Comparison of ENCODE assay signal across 9 cellular contexts in the genomic region with DNA sequence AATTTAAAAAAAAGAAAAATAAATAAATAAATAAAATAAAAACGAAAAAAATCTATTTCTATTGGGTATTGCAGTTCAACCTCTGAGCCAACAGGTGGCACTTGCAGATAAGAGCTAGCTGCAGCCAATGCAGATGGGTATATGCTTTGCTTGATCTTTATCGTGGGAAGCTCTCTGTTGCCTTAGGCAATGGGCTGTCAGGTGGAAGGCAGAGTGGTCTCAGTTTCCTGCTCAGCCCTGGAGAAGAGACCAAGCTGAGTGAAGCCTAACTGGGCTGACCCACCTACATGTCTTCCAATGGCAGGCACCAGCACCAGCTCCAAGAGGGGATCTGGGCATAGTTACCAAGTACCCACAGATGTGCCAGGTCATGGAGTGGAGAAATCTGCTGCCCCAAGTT.
DNase-seq lines count a peak whose midpoint lies in the region; ATAC-seq, FAIRE-seq and TF ChIP-seq lines count a peak whose summit lies in the region.
"Had no signal": no experiment of that assay in that cellular context is flagged by ENCODE, and none has a peak within 500 bp of the region (broad histone marks: within the 10 kb centered on the region; RNA-seq: fewer than 3 reads in every experiment).

No MANE protein-coding gene starts in this region.

- TF ChIP-seq CTCF in SK-N-SH (IDR thresholded peaks at IDR 0.05): peak; percentile 53

- no peak overlapping the region for H3K4me2 ChIP-seq in SK-N-SH

- CTCF ChIA-PET in SK-N-SH (lab: Yijun Ruan, JAX): interaction anchor here (0.7 to 1.2 kb wide), 7 partner anchors 12 to 444 kb away, joined by 3 to 8 read pairs (median 3); a partner anchor contains a TSS

- H3K9me2 ChIP-seq in SK-N-SH: no peaks in the 10 kb centered on the region

- H3K9ac ChIP-seq in SK-N-SH: no peak overlapping the region

- peaks cover 5% of the 10 kb centered on the region; the same call in 1 of the 2 replicates for H3K9me3 ChIP-seq in SK-N-SH

- no peak for ATAC-seq in HG03097 (IDR thresholded peaks at IDR 0.05; ENCODE audit: low FRiP score, unreplicated experiment)

- H3K36me3 ChIP-seq in SK-N-SH (replicated peaks in 1 of 2; ENCODE audit: control insufficient read depth in 1 of 2, insufficient read depth in 2 of 2, low read length in 1 of 2): no peaks in the 10 kb centered on the region

- no peak overlapping the region for H2AFZ ChIP-seq in SK-N-SH (ENCODE audit: low read depth)

- H3K4me1 ChIP-seq in SK-N-SH (ENCODE audit: control insufficient read depth in 1 of 2, insufficient read depth in 2 of 2, low read depth in 1 of 2, low read length in 1 of 2): no peaks in the 10 kb centered on the region

- no peaks in the 10 kb centered on the region for H3K79me2 ChIP-seq in SK-N-SH (ENCODE audit: insufficient read depth)

- no peaks in the 10 kb centered on the region for H4K20me1 ChIP-seq in SK-N-SH (ENCODE audit: insufficient read depth)

- POLR2A ChIA-PET in SK-N-SH (lab: Yijun Ruan, JAX): no interaction called here

- no peak for TF ChIP-seq EP300 in SK-N-SH (IDR thresholded peaks at IDR 0.05; ENCODE audit: borderline replicate concordance in 1 of 2, low read depth in 1 of 2, low read length in 1 of 2)

- no peak for FAIRE-seq in GM19239 (lab: Jason Lieb, UNC)

- no peak overlapping the region for H3K4me3 ChIP-seq in SK-N-SH (ENCODE audit: low read depth in 2 of 2, low read length in 1 of 2)

- 6% methylated on average over 2 of the region's 2 CpGs for WGBS in SK-N-SH (ENCODE audit: low lambda C conversion rate)

- no peak overlapping the region for H3K27ac ChIP-seq in SK-N-SH (ENCODE audit: low read depth in 2 of 2, low read length in 1 of 2)

- H3F3A ChIP-seq in SK-N-SH (replicated peaks; ENCODE audit: insufficient read depth): no peaks in the 10 kb centered on the region

- TF ChIP-seq RAD21 in SK-N-SH (IDR thresholded peaks at IDR 0.05; ENCODE audit: low read length): peak; percentile 53

- DNase-seq in DMS53 (lab: John Stamatoyannopoulos, UW): peak; percentile 73
- DNase-seq in HS-5 (ENCODE audit: low read depth): peak; percentile 11
- DNase-seq in SK-N-SH: peak; percentile 23
- DNase-seq in iris pigment epithelial cell (ENCODE audit: low read depth): peak; percentile 66
- DNase-seq in GM19239 (ENCODE audit: insufficient read length, low spot score): no peak
- DNase-seq in COLO668 (lab: John Stamatoyannopoulos, UW; ENCODE audit: unreplicated experiment): no peak
- DNase-seq in activated gamma-delta T cell treated with Interleukin-2 at 50 U/mL for 16 hours: no peak
- DNase-seq: naive B cell had no signal

- no peaks in the 10 kb centered on the region for H3K27me3 ChIP-seq in SK-N-SH (ENCODE audit: insufficient read depth)

TF ChIP-seq in SK-N-SH, 30 proteins besides CTCF, POLR2A, EP300 and RAD21:
- TF ChIP-seq MEF2A (IDR thresholded peaks at IDR 0.05; ENCODE audit: borderline replicate concordance, low read depth) (no peak), SMC3 (IDR thresholded peaks at IDR 0.05; ENCODE audit: low read depth, low read length) (peak; percentile 25), FOXJ3 (CRISPR knock-in tag; IDR thresholded peaks at IDR 0.05) (no peak)
- TF ChIP-seq, protein P1, sequence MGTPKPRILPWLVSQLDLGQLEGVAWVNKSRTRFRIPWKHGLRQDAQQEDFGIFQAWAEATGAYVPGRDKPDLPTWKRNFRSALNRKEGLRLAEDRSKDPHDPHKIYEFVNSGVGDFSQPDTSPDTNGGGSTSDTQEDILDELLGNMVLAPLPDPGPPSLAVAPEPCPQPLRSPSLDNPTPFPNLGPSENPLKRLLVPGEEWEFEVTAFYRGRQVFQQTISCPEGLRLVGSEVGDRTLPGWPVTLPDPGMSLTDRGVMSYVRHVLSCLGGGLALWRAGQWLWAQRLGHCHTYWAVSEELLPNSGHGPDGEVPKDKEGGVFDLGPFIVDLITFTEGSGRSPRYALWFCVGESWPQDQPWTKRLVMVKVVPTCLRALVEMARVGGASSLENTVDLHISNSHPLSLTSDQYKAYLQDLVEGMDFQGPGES (IDR thresholded peaks at IDR 0.05; ENCODE audit: low read depth, low read length): no peak

Comparison
In these comparisons a context has a peak if more than half of its experiments do, and no peak if none do; other contexts are left out.
1. DNase-seq: peak in DMS53 (single experiment), HS-5 (single experiment), SK-N-SH (single experiment) and iris pigment epithelial cell (single experiment); none in GM19239 (single experiment), COLO668 (single experiment) and activated gamma-delta T cell treated with Interleukin-2 at 50 U/mL for 16 hours (single experiment).